Comparison of ENCODE assay signal across 8 cellular contexts in the genomic region with DNA sequence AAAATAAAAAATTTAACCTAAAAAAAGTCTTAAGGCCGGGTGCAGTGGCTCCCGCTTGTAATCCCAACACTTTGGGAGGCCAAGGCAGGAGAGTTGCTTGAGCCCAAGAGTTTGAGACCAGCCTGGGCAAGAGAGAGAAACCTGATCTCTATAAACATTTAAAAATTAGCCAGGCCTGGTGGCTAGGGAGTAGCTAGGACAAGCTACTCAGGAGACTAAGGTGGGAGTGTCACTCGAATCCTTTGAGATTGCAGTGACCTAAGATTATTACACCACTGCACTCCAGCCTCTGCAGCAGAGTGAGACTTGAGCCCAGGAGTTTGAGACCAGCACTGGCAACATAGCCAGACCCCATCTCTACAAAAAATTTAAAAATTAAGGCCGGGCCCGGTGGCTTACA. TPM values are rescaled to one million over a fixed set of nuclear protein-coding genes. Genes with fewer than 3 reads are reported as not detected.
DNase-seq lines count a peak whose midpoint lies in the region; ATAC-seq and TF ChIP-seq lines count a peak whose summit lies in the region.

No MANE protein-coding gene starts in this region.

- peaks cover 29% of the 10 kb centered on the region for H3K36me3 Mint-ChIP-seq in activated naive CD4-positive, alpha-beta T cell treated with anti-CD3 and anti-CD28 coated beads for 36 hours (ENCODE audit: low read depth)
- H3K36me3 Mint-ChIP-seq in activated naive CD8-positive, alpha-beta T cell treated with anti-CD3 and anti-CD28 coated beads, Interleukin-2, amount 10 ng/mL, durations not matched to agents 7 days and 5 days = peaks cover 28% of the 10 kb centered on the region

- no peaks in the 10 kb centered on the region for H3K27me3 ChIP-seq in left lung
- H3K27me3 ChIP-seq in tibial nerve = no peaks in the 10 kb centered on the region

- H3K9me3 ChIP-seq in left lung = no peaks in the 10 kb centered on the region
- H3K9me3 ChIP-seq in tibial nerve = no peaks in the 10 kb centered on the region

- H3K27ac ChIP-seq in left lung (peak overlapping the region; percentile 96 to 98), tibial nerve (peak overlapping the region in 3 of 4 donors; percentile 93 to 99 (median 96))

- CTCF ChIA-PET in activated naive CD4-positive, alpha-beta T cell treated with anti-CD3 and anti-CD28 coated beads for 36 hours (lab: Charles Lee) = interaction anchor here (0.7 to 1.7 kb wide), 3 partner anchors 10 to 253 kb away, joined by 3 read pairs; no protein-coding TSS in a partner anchor

- DNase-seq in activated naive CD4-positive, alpha-beta T cell treated with anti-CD3 and anti-CD28 coated beads for 36 hours = no peak
- no peak for DNase-seq in activated naive CD4-positive, alpha-beta T cell (lab: John Stamatoyannopoulos, UW)
- no peak for DNase-seq in activated naive CD8-positive, alpha-beta T cell treated with anti-CD3 and anti-CD28 coated beads, Interleukin-2, amount 10 ng/mL, durations not matched to agents 7 days and 5 days
- DNase-seq in left lung (peak in 1 of 2 donors; percentile 27), tibial nerve (ENCODE audit: low spot score in 2 of 2) (no peak), mesenteric fat pad (ENCODE audit: low spot score) (no peak)

- H3K9me3 Mint-ChIP-seq in activated naive CD4-positive, alpha-beta T cell treated with anti-CD3 and anti-CD28 coated beads for 36 hours = no peaks in the 10 kb centered on the region
- no peaks in the 10 kb centered on the region for H3K9me3 Mint-ChIP-seq in activated naive CD8-positive, alpha-beta T cell treated with anti-CD3 and anti-CD28 coated beads, Interleukin-2, amount 10 ng/mL, durations not matched to agents 7 days and 5 days

- H3K4me3 Mint-ChIP-seq in activated naive CD4-positive, alpha-beta T cell treated with anti-CD3 and anti-CD28 coated beads for 36 hours = peak overlapping the region; percentile 95
- peak overlapping the region; percentile 91 for H3K4me3 Mint-ChIP-seq in activated naive CD8-positive, alpha-beta T cell treated with anti-CD3 and anti-CD28 coated beads, Interleukin-2, amount 10 ng/mL, durations not matched to agents 7 days and 5 days

- intact Hi-C loops in activated naive CD4-positive, alpha-beta T cell treated with anti-CD3 and anti-CD28 coated beads for 36 hours (cut with micrococcal nuclease) = no loop called here
- intact Hi-C loops in left lung (cut with DNase I) = no loop called here

- H3K27ac Mint-ChIP-seq in activated naive CD4-positive, alpha-beta T cell treated with anti-CD3 and anti-CD28 coated beads for 36 hours = no peak overlapping the region
- peak overlapping the region; percentile 17 for H3K27ac Mint-ChIP-seq in activated naive CD8-positive, alpha-beta T cell treated with anti-CD3 and anti-CD28 coated beads, Interleukin-2, amount 10 ng/mL, durations not matched to agents 7 days and 5 days

- H3K27me3 Mint-ChIP-seq in activated naive CD4-positive, alpha-beta T cell treated with anti-CD3 and anti-CD28 coated beads for 36 hours (ENCODE audit: low read depth) = no peaks in the 10 kb centered on the region
- H3K27me3 Mint-ChIP-seq in activated naive CD8-positive, alpha-beta T cell treated with anti-CD3 and anti-CD28 coated beads, Interleukin-2, amount 10 ng/mL, durations not matched to agents 7 days and 5 days = no peaks in the 10 kb centered on the region

- peaks cover 28 to 68% of the 10 kb centered on the region in 2 donors for H3K4me1 ChIP-seq in left lung
- peaks cover 0 to 47% (median 27%) of the 10 kb centered on the region in 4 donors for H3K4me1 ChIP-seq in tibial nerve

- WGBS in tibial nerve, 2 donors = 55 to 62% methylated on average over 5 of the region's 5 CpGs

- H3K4me3 ChIP-seq in left lung (peak overlapping the region; percentile 63 to 85), tibial nerve (peak overlapping the region; percentile 61 to 86 (median 74))

- H3K4me1 Mint-ChIP-seq in activated naive CD4-positive, alpha-beta T cell treated with anti-CD3 and anti-CD28 coated beads for 36 hours (ENCODE audit: low read depth) = peaks cover 64% of the 10 kb centered on the region
- peaks cover 46% of the 10 kb centered on the region for H3K4me1 Mint-ChIP-seq in activated naive CD8-positive, alpha-beta T cell treated with anti-CD3 and anti-CD28 coated beads, Interleukin-2, amount 10 ng/mL, durations not matched to agents 7 days and 5 days

- ATAC-seq in activated naive CD8-positive, alpha-beta T cell treated with anti-CD3 and anti-CD28 coated beads, Interleukin-2, amount 10 ng/mL, durations not matched to agents 7 days and 5 days (ENCODE audit: low read depth) = no peak
- ATAC-seq in left lung (no peak), GM18858 (IDR thresholded peaks at IDR 0.05; ENCODE audit: unreplicated experiment) (no peak), GM21381 (IDR thresholded peaks at IDR 0.05; ENCODE audit: unreplicated experiment) (no peak)

- TF ChIP-seq CTCF in left lung (IDR thresholded peaks at IDR 0.05) = no peak
- no peak for TF ChIP-seq CTCF in tibial nerve (IDR thresholded peaks at IDR 0.05)

- no peak for TF ChIP-seq POLR2A in tibial nerve (IDR thresholded peaks at IDR 0.05)

- no peak for TF ChIP-seq EP300 in tibial nerve (IDR thresholded peaks at IDR 0.05)

- POLR2A ChIA-PET in activated naive CD8-positive, alpha-beta T cell treated with anti-CD3 and anti-CD28 coated beads, Interleukin-2, amount 10 ng/mL, durations not matched to agents 7 days and 5 days (lab: Charles Lee) = interaction anchor here (1.1 to 14.7 kb wide), 3 partner anchors 16 to 53 kb away, joined by 4 to 195 read pairs (median 12); partner anchors contain the start of genes B9D2 and HNRNPUL1

- H3K36me3 ChIP-seq in left lung (peaks cover 0 to 59% of the 10 kb centered on the region in 2 donors), tibial nerve (peaks cover 0 to 42% (median 10%) of the 10 kb centered on the region in 3 donors)

RNA-seq across cellular contexts. Expression of gene CCDC97, which starts 1.1 kb away (rescaled TPM):
- total RNA-seq in activated naive CD4-positive, alpha-beta T cell treated with anti-CD3 and anti-CD28 coated beads for 36 hours = 10 to 100 TPM; 14.9 to 15.8 TPM
- total RNA-seq in activated naive CD8-positive, alpha-beta T cell treated with anti-CD3 and anti-CD28 coated beads, Interleukin-2, amount 10 ng/mL, durations not matched to agents 7 days and 5 days = 10 to 100 TPM; 37.8 to 40.8 TPM
- total RNA-seq in left lung (10 to 100 TPM; 25.3 to 30.2 TPM), tibial nerve (10 to 100 TPM; 12.9 to 21.3 (median 15.0) TPM), mesenteric fat pad (20.5 TPM)

RNA-seq across cellular contexts. Expression of gene TGFB1, which starts 42.6 kb away (rescaled TPM):
- 10 to 100 TPM; 94.4 to 95.6 TPM for total RNA-seq in activated naive CD4-positive, alpha-beta T cell treated with anti-CD3 and anti-CD28 coated beads for 36 hours
- total RNA-seq in activated naive CD8-positive, alpha-beta T cell treated with anti-CD3 and anti-CD28 coated beads, Interleukin-2, amount 10 ng/mL, durations not matched to agents 7 days and 5 days = 100 to 1,000 TPM; 172 to 179 TPM
- 10 to 100 TPM; 73.1 to 98.0 TPM for total RNA-seq in left lung
- total RNA-seq in tibial nerve = 10 to 100 TPM; 14.6 to 31.8 (median 23.9) TPM
- total RNA-seq in mesenteric fat pad = 54.3 TPM

RNA-seq across cellular contexts. Expression of gene HNRNPUL1, which starts 46.9 kb away (rescaled TPM):
- 100 to 1,000 TPM; 298 to 301 TPM for total RNA-seq in activated naive CD4-positive, alpha-beta T cell treated with anti-CD3 and anti-CD28 coated beads for 36 hours
- 100 to 1,000 TPM; 301 to 333 TPM for total RNA-seq in activated naive CD8-positive, alpha-beta T cell treated with anti-CD3 and anti-CD28 coated beads, Interleukin-2, amount 10 ng/mL, durations not matched to agents 7 days and 5 days
- 100 to 1,000 TPM; 168 to 174 TPM for total RNA-seq in left lung
- 100 to 1,000 TPM; 136 to 163 (median 146) TPM for total RNA-seq in tibial nerve
- 143 TPM for total RNA-seq in mesenteric fat pad

RNA-seq across cellular contexts. Expression of gene B9D2, which starts 52.9 kb away (rescaled TPM):
- total RNA-seq in activated naive CD4-positive, alpha-beta T cell treated with anti-CD3 and anti-CD28 coated beads for 36 hours = 1 to 10 TPM; 3.5 to 4.1 TPM
- total RNA-seq in activated naive CD8-positive, alpha-beta T cell treated with anti-CD3 and anti-CD28 coated beads, Interleukin-2, amount 10 ng/mL, durations not matched to agents 7 days and 5 days = 10 to 100 TPM; 11.5 to 13.0 TPM
- total RNA-seq in left lung = 1 to 10 TPM; 7.8 to 8.8 TPM
- 1 to 10 TPM in 3 of 4 donors, under 1 TPM in 1; 0.87 to 8.2 (median 3.6) TPM for total RNA-seq in tibial nerve
- total RNA-seq in mesenteric fat pad = 3.5 TPM
